ENCODE assay signal across 25 cellular contexts in genomic region chr7:81327468-81327867, GRCh38.
DNase-seq lines count a peak whose midpoint lies in the region; ATAC-seq lines count a peak whose summit lies in the region.
"Had no signal": no experiment of that assay in that cellular context is flagged by ENCODE, and none has a peak within 500 bp of the region (broad histone marks: within the 10 kb centered on the region; RNA-seq: fewer than 3 reads in every experiment).

No MANE protein-coding gene starts in this region.

- peak; percentile 3 for DNase-seq in Daoy (ENCODE audit: low read depth)
- DNase-seq in RPMI7951 (ENCODE audit: low read depth): peak; percentile 28
- DNase-seq in dermis blood vessel endothelial cell: peak; percentile 25
- peak; percentile 77 to 80 for DNase-seq in lung microvascular endothelial cell (ENCODE audit: low read depth in 2 of 2)
- DNase-seq in dedifferentiated amniotic fluid mesenchymal stem cell (ENCODE audit: extremely low spot score): no peak
- DNase-seq in sciatic nerve (ENCODE audit: low spot score): no peak
- no peak for DNase-seq in NCI-H187 treated with DMSO at 0.1 percent for 48 hours (lab: John Stamatoyannopoulos, UW)
- DNase-seq: activated CD4-positive, alpha-beta T cell treated with anti-CD3 and anti-CD28 coated beads for 48 hours; activated naive CD8-positive, alpha-beta T cell treated with anti-CD3 and anti-CD28 coated beads, Interleukin-2, amount 50 U/mL, for 24 hours; activated T-cell treated with anti-CD3 and anti-CD28 coated beads, Interleukin-2, amount 50 U/mL, for 4 hours; COR-L47; DMS53; endodermal cell; GF-D8; HCEC 1CT; islet precursor cell; naive thymus-derived CD8-positive, alpha-beta T cell; NCI-H2081; NCI-H2227 treated with DMSO at 0.1 percent for 48 hours; NCI-H82; occipital lobe; stimulated activated CD4-positive, alpha-beta T cell treated with anti-CD3 and anti-CD28 coated beads, Interleukin-1b, Interleukin-23, amount 100 ng/mL, for 48 hours; transverse colon; WERI-Rb-1 had no signal

- intact Hi-C loops in sciatic nerve (cut with DNase I): no loop called here

- ATAC-seq in GM21423 (IDR thresholded peaks at IDR 0.05; ENCODE audit: unreplicated experiment) (no peak), sciatic nerve (no peak)
- ATAC-seq: activated naive CD8-positive, alpha-beta T cell treated with anti-CD3 and anti-CD28 coated beads, Interleukin-2, amount 50 U/mL, for 24 hours; activated T-cell treated with anti-CD3 and anti-CD28 coated beads, Interleukin-2, amount 50 U/mL, for 4 hours; naive thymus-derived CD8-positive, alpha-beta T cell had no signal

Comparison
In these comparisons a context has a peak if more than half of its experiments do, and no peak if none do; other contexts are left out.
1. DNase-seq: peak in Daoy (single experiment), RPMI7951 (single experiment), dermis blood vessel endothelial cell (single experiment) and lung microvascular endothelial cell (2 of 2); none in dedifferentiated amniotic fluid mesenchymal stem cell (single experiment), sciatic nerve (single experiment) and NCI-H187 treated with DMSO at 0.1 percent for 48 hours (single experiment).